Comparison of ENCODE assay signal across 19 cellular contexts in genomic region chr3:195245531-195245951, GRCh38.
"Had no signal": no experiment of that assay in that cellular context is flagged by ENCODE, and none has a peak within 500 bp of the region (broad histone marks: within the 10 kb centered on the region; RNA-seq: fewer than 3 reads in every experiment).

No MANE protein-coding gene starts in this region.

- H3K27ac ChIP-seq: adrenal gland, breast epithelium, foreskin keratinocyte, left ventricle myocardium inferior, ovary, right lobe of liver, SK-N-MC, tibial artery had no signal

- H3K36me3 ChIP-seq: adrenal gland, breast epithelium, left ventricle myocardium inferior, ovary, right lobe of liver had no signal

- H3K9me3 Mint-ChIP-seq: activated naive CD4-positive, alpha-beta T cell treated with anti-CD3 and anti-CD28 coated beads, Interleukin-2, amount 50 U/mL, for 72 hours; dendritic cell treated with granulocyte-macrophage colony-stimulating factor and Interleukin-4, amounts not matched to agents 40 ng/mL and 50 ng/mL, for 4 days; neural crest cell had no signal

- H3K27me3 ChIP-seq: adrenal gland, breast epithelium, foreskin keratinocyte, ovary, right lobe of liver, tibial artery had no signal

- H3K36me3 Mint-ChIP-seq: activated naive CD4-positive, alpha-beta T cell treated with anti-CD3 and anti-CD28 coated beads, Interleukin-2, amount 50 U/mL, for 72 hours had no signal

- H3K4me1 ChIP-seq: breast epithelium, foreskin keratinocyte, right lobe of liver had no signal

- H3K27ac Mint-ChIP-seq: dendritic cell treated with granulocyte-macrophage colony-stimulating factor and Interleukin-4, amounts not matched to agents 40 ng/mL and 50 ng/mL, for 4 days; stimulated activated naive B cell treated with anti-CD40 and anti-IgM and Interleukin-4, amounts not matched to agents 10 μg/mL and 1 μg/mL and 100 μg/mL, for 72 hours had no signal

- H3K27me3 Mint-ChIP-seq: dendritic cell treated with granulocyte-macrophage colony-stimulating factor and Interleukin-4, amounts not matched to agents 40 ng/mL and 50 ng/mL, for 4 days; stimulated activated naive B cell treated with anti-CD40 and anti-IgM and Interleukin-4, amounts not matched to agents 10 μg/mL and 1 μg/mL and 100 μg/mL, for 72 hours had no signal

- ATAC-seq: activated naive CD4-positive, alpha-beta T cell treated with anti-CD3 and anti-CD28 coated beads, Interleukin-2, amount 50 U/mL, for 72 hours; foreskin keratinocyte; right lobe of liver; stimulated activated naive B cell treated with anti-CD40 and anti-IgM and Interleukin-4, amounts not matched to agents 10 μg/mL and 1 μg/mL and 100 μg/mL, for 72 hours had no signal

- DNase-seq: activated CD4-positive, alpha-beta T cell treated with anti-CD3 and anti-CD28 coated beads, Interleukin-2, amount 50 U/mL, for 4 hours; activated gamma-delta T cell treated with Interleukin-2 at 50 U/mL for 16 hours; activated T-cell treated with anti-CD3 and anti-CD28 coated beads, Interleukin-2, amount 50 U/mL, for 48 hours; effector CD8-positive, alpha-beta T cell; foreskin keratinocyte; hypothalamus; left ventricle myocardium inferior; stimulated activated CD4-positive, alpha-beta T cell treated with anti-CD3 and anti-CD28 coated beads, Interleukin-4, amount 100 ng/mL, for 4 hours; stimulated activated naive B cell treated with anti-CD40 and anti-IgM and Interleukin-4, amounts not matched to agents 10 μg/mL and 1 μg/mL and 100 μg/mL, for 72 hours had no signal

- H3K4me3 Mint-ChIP-seq: dendritic cell treated with granulocyte-macrophage colony-stimulating factor and Interleukin-4, amounts not matched to agents 40 ng/mL and 50 ng/mL, for 4 days; neural crest cell; stimulated activated naive B cell treated with anti-CD40 and anti-IgM and Interleukin-4, amounts not matched to agents 10 μg/mL and 1 μg/mL and 100 μg/mL, for 72 hours had no signal

- H3K9me3 ChIP-seq: adrenal gland, breast epithelium, left ventricle myocardium inferior, ovary, right lobe of liver, tibial artery had no signal

- H3K4me3 ChIP-seq: adrenal gland, breast epithelium, left ventricle myocardium inferior, ovary, right lobe of liver, SK-N-MC, smooth muscle cell, tibial artery had no signal
